ENCODE assay signal across 8 cellular contexts in the genomic region with DNA sequence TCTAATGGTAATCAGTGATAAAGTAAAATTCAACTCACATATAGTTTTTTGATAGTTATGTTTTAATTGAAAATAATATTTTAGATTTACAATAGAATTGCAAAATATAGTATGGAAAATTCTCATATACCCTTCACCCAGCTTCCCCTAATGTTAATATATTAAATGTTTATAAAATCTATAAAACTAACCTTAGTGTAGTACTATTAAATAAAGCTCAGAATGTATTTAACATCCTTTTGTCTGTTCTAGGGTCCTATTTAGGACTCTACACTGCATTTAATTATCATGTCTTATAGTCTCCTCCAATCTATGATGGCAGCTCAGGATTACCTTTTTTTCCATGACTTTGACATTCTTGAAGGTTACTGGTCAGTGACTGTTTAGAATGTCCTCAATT.
"Had no signal": no experiment of that assay in that cellular context is flagged by ENCODE, and none has a peak within 500 bp of the region (broad histone marks: within the 10 kb centered on the region; RNA-seq: fewer than 3 reads in every experiment).

No MANE protein-coding gene starts in this region.

- H3K4me1 ChIP-seq: HAP-1 had no signal

- FAIRE-seq: HTR-8/SVneo, K562 had no signal

- DNase-seq: GM23248, GOT3, H7, IMR-90, KG1 had no signal

- H3K27ac ChIP-seq: GM23248 had no signal

- H3K9me3 ChIP-seq: HAP-1 had no signal

- H3K4me3 ChIP-seq: GM23248, HAP-1, K562 had no signal

- H3K36me3 ChIP-seq: HAP-1 had no signal
